Comparison of ENCODE assay signal across 17 cellular contexts in the genomic region with DNA sequence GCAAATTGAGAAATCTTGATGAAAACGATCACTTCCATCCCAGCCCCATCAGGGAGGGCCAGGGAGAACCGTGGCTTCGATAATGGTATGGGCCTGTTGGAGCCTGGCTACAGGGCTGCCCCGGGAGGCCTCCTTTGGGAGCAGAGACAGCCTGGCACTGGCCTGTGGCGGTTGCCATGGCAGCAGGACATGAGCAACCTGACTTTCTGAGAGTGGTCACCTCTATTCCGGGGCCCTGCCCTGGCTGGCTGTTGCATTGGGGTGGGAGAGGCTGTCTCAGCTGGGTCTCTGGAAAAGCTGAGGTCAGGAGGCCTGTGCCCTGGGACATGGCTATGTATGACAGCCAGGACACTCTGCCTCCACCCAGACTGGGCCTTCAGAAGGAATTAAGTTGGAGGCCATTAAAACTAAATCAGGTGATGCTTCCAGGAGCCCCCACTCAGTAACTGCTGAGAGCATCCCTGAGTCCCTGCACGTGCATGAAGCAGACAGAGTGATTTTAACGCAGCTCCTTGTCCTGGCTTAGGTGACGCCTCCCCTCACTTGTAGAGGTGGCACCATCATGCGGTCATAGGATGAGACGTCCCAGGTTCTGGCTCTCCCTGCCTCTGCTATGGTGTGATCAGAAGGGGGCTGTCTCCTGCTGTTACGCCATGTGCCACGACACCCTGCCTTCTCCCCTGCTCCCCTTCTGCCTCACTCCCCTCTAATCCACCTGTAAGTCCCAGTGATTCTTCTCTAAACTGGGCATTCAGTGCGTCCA.
DNase-seq lines count a peak whose midpoint lies in the region; ATAC-seq and TF ChIP-seq lines count a peak whose summit lies in the region.
"Had no signal": no experiment of that assay in that cellular context is flagged by ENCODE, and none has a peak within 500 bp of the region (broad histone marks: within the 10 kb centered on the region; RNA-seq: fewer than 3 reads in every experiment).

No MANE protein-coding gene starts in this region.

- TF ChIP-seq CTCF in glutamatergic neuron (IDR thresholded peaks at IDR 0.05; ENCODE audit: partially characterized antibody, unreplicated experiment) (no peak), osteocyte (IDR thresholded peaks at IDR 0.05) (no peak), progenitor cell of endocrine pancreas (IDR thresholded peaks at IDR 0.05; ENCODE audit: unreplicated experiment) (no peak)

- peaks cover 2% of the 10 kb centered on the region for H3K27me3 Mint-ChIP-seq in glutamatergic neuron (ENCODE audit: unreplicated experiment)
- no peaks in the 10 kb centered on the region for H3K27me3 Mint-ChIP-seq in osteocyte (ENCODE audit: unreplicated experiment)
- no peaks in the 10 kb centered on the region for H3K27me3 Mint-ChIP-seq in CD4-positive, alpha-beta memory T cell
- peaks cover 2% of the 10 kb centered on the region for H3K27me3 Mint-ChIP-seq in progenitor cell of endocrine pancreas

- POLR2A ChIA-PET in CD4-positive, alpha-beta memory T cell (lab: Charles Lee; ENCODE audit: partially characterized antibody) = no interaction called here

- no peaks in the 10 kb centered on the region for H3K9me3 ChIP-seq in CD4-positive, alpha-beta memory T cell (ENCODE audit: control insufficient read depth in 1 of 2, low read length in 2 of 2)
- H3K9me3 ChIP-seq: BLaER1 treated with 17β-estradiol and CSF1 and Interleukin-3, amounts not matched to agents 10 nM and 100 nM had no signal

- no peak for ATAC-seq in HG03095 (IDR thresholded peaks at IDR 0.05; ENCODE audit: unreplicated experiment)

- intact Hi-C loops in CD4-positive, alpha-beta memory T cell (cut with micrococcal nuclease) = no loop called here

- H3K4me3 Mint-ChIP-seq in glutamatergic neuron (ENCODE audit: unreplicated experiment) (peak overlapping the region; percentile 35), osteocyte (ENCODE audit: unreplicated experiment) (no peak overlapping the region), progenitor cell of endocrine pancreas (ENCODE audit: low read depth) (no peak overlapping the region)
- H3K4me3 Mint-ChIP-seq in CD4-positive, alpha-beta memory T cell = no peak overlapping the region

- CTCF ChIA-PET in CD4-positive, alpha-beta memory T cell (lab: Charles Lee; ENCODE audit: partially characterized antibody) = no interaction called here

- H3K36me3 Mint-ChIP-seq in glutamatergic neuron (ENCODE audit: unreplicated experiment) = no peaks in the 10 kb centered on the region
- peaks cover 4% of the 10 kb centered on the region for H3K36me3 Mint-ChIP-seq in osteocyte (ENCODE audit: unreplicated experiment)
- H3K36me3 Mint-ChIP-seq in CD4-positive, alpha-beta memory T cell = peaks cover 0 to 11% of the 10 kb centered on the region in 2 donors
- H3K36me3 Mint-ChIP-seq in progenitor cell of endocrine pancreas (ENCODE audit: insufficient read depth) = no peaks in the 10 kb centered on the region

- H3K27me3 ChIP-seq in CD4-positive, alpha-beta memory T cell (ENCODE audit: insufficient read depth, low read length) = no peaks in the 10 kb centered on the region
- H3K27me3 ChIP-seq: BLaER1 treated with 17β-estradiol and CSF1 and Interleukin-3, amounts not matched to agents 10 nM and 100 nM had no signal

- no peak overlapping the region for H3K27ac ChIP-seq in CD4-positive, alpha-beta memory T cell (ENCODE audit: low read depth, low read length)
- H3K27ac ChIP-seq: BLaER1 treated with 17β-estradiol and CSF1 and Interleukin-3, amounts not matched to agents 10 nM and 100 nM had no signal

- DNase-seq in NCI-H1417 (lab: John Stamatoyannopoulos, UW) (peak in 2 of 3 experiments; percentile 23 to 57), NCI-H1417 treated with DMSO at 0.1 percent for 48 hours (lab: John Stamatoyannopoulos, UW) (no peak), NCI-H69 (lab: John Stamatoyannopoulos, UW) (peak; percentile 20), glutamatergic neuron (peak; percentile 45), osteocyte (ENCODE audit: extremely low spot score, unreplicated experiment) (peak; percentile 82), progenitor cell of endocrine pancreas (ENCODE audit: low spot score, unreplicated experiment) (no peak)
- no peak for DNase-seq in CD4-positive, alpha-beta memory T cell
- DNase-seq: 8988T, H7, IMR-90, NCI-H1436, NCI-H2081 treated with DMSO at 0.1 percent for 48 hours, NCI-H226, NCI-H526, Right ventricle myocardium superior had no signal

- H3K4me3 ChIP-seq in CD4-positive, alpha-beta memory T cell (ENCODE audit: low read length in 2 of 2) = no peak overlapping the region
- H3K4me3 ChIP-seq: BLaER1 treated with 17β-estradiol and CSF1 and Interleukin-3, amounts not matched to agents 10 nM and 100 nM had no signal

- no peaks in the 10 kb centered on the region for H3K36me3 ChIP-seq in CD4-positive, alpha-beta memory T cell (ENCODE audit: insufficient read depth, low read length)
- H3K36me3 ChIP-seq: BLaER1 treated with 17β-estradiol and CSF1 and Interleukin-3, amounts not matched to agents 10 nM and 100 nM had no signal

- peaks cover 3% of the 10 kb centered on the region for H3K9me3 Mint-ChIP-seq in glutamatergic neuron (ENCODE audit: unreplicated experiment)
- no peaks in the 10 kb centered on the region for H3K9me3 Mint-ChIP-seq in osteocyte (ENCODE audit: unreplicated experiment)
- no peaks in the 10 kb centered on the region for H3K9me3 Mint-ChIP-seq in CD4-positive, alpha-beta memory T cell
- no peaks in the 10 kb centered on the region for H3K9me3 Mint-ChIP-seq in progenitor cell of endocrine pancreas (ENCODE audit: low read depth)

- H3K4me1 ChIP-seq in CD4-positive, alpha-beta memory T cell (ENCODE audit: insufficient read depth, low read length) = no peaks in the 10 kb centered on the region

- H3K27ac Mint-ChIP-seq in glutamatergic neuron (ENCODE audit: unreplicated experiment) = no peak overlapping the region
- H3K27ac Mint-ChIP-seq in osteocyte (ENCODE audit: unreplicated experiment) = no peak overlapping the region
- peak overlapping the region in 1 of 7 donors; percentile 16 for H3K27ac Mint-ChIP-seq in CD4-positive, alpha-beta memory T cell
- no peak overlapping the region for H3K27ac Mint-ChIP-seq in progenitor cell of endocrine pancreas

- H3K4me1 Mint-ChIP-seq in glutamatergic neuron (ENCODE audit: low read depth, unreplicated experiment) = peaks cover 23% of the 10 kb centered on the region
- peaks cover 5% of the 10 kb centered on the region for H3K4me1 Mint-ChIP-seq in osteocyte (ENCODE audit: unreplicated experiment)
- H3K4me1 Mint-ChIP-seq in CD4-positive, alpha-beta memory T cell = peaks cover 0 to 4% (median 0%) of the 10 kb centered on the region in 4 donors
- peaks cover 9% of the 10 kb centered on the region for H3K4me1 Mint-ChIP-seq in progenitor cell of endocrine pancreas (ENCODE audit: low read depth)

Comparison
In these comparisons a context has a peak if more than half of its experiments do, and no peak if none do; other contexts are left out.
1. DNase-seq: peak in NCI-H1417 (2 of 3), NCI-H69 (single experiment), glutamatergic neuron (single experiment) and osteocyte (single experiment); none in NCI-H1417 treated with DMSO at 0.1 percent for 48 hours (single experiment), CD4-positive, alpha-beta memory T cell (0 of 5) and progenitor cell of endocrine pancreas (single experiment).